ENCODE assay signal across 31 cellular contexts in genomic region chr5:1558945-1559344, GRCh38.
"Had no signal": no experiment of that assay in that cellular context is flagged by ENCODE, and none has a peak within 500 bp of the region (broad histone marks: within the 10 kb centered on the region; RNA-seq: fewer than 3 reads in every experiment).

No MANE protein-coding gene starts in this region.

- H3K4me1 Mint-ChIP-seq: stimulated activated naive CD8-positive, alpha-beta T cell treated with anti-CD3 and anti-CD28 coated beads, Interleukin-15, amount 100 ng/mL, for 72 hours had no signal

- H3K36me3 Mint-ChIP-seq: activated naive CD4-positive, alpha-beta T cell treated with anti-CD3 and anti-CD28 coated beads, Interleukin-2, amount 50 U/mL, for 72 hours; immature natural killer cell; naive thymus-derived CD4-positive, alpha-beta T cell; type B pancreatic cell had no signal

- H3K27ac ChIP-seq: pancreas, prostate gland, sigmoid colon, uterus, VCaP had no signal

- H3K27ac Mint-ChIP-seq: activated naive CD4-positive, alpha-beta T cell treated with anti-CD3 and anti-CD28 coated beads, Interleukin-2, amount 50 U/mL, for 72 hours; activated T-helper 2 cell treated with anti-CD3 and anti-CD28 coated beads, Interferon-gamma antibody, Interleukin-2, Interleukin-4, amounts not matched to agents 10 μg/mL and 5 μg/mL and 100 μg/mL, durations not matched to agents 14 hours and 24 hours and 36 hours; immature natural killer cell; naive thymus-derived CD4-positive, alpha-beta T cell; stimulated activated memory B cell treated with anti-CD40 and anti-IgM and Interleukin-4, amounts not matched to agents 10 μg/mL and 1 μg/mL and 100 μg/mL, for 72 hours; T-helper 1 cell treated with Interleukin-12 subunit alpha and Interleukin-12 subunit beta and Interleukin-4 antibody, amounts not matched to agents 30 μg/mL and 1 μg/mL, for 36 hours; type B pancreatic cell had no signal

- DNase-seq: activated T-cell treated with anti-CD3 and anti-CD28 coated beads, Interleukin-2, amount 50 U/mL, for 48 hours; anterior cingulate cortex; dermis blood vessel endothelial cell; effector CD4-positive, alpha-beta T cell; head of caudate nucleus; hippocampal formation; immature natural killer cell; kidney; left colon; midbrain; naive thymus-derived CD4-positive, alpha-beta T cell; nucleus accumbens; pancreas; sigmoid colon; small intestine; stimulated activated CD4-positive, alpha-beta T cell treated with anti-CD3 and anti-CD28 coated beads, Interleukin-1b, Interleukin-23, amount 100 ng/mL, for 48 hours; stimulated activated CD4-positive, alpha-beta T cell treated with anti-CD3 and anti-CD28 coated beads, Interleukin-4, amount 100 ng/mL, for 4 hours; stimulated activated CD8-positive, alpha-beta memory T cell treated with anti-CD3 and anti-CD28 coated beads, Interleukin-4, amount 100 ng/mL, for 48 hours; stimulated activated naive CD8-positive, alpha-beta T cell treated with anti-CD3 and anti-CD28 coated beads, Interleukin-15, amount 100 ng/mL, for 72 hours; substantia nigra; T-helper 9 cell; uterus had no signal

- H3K27me3 ChIP-seq: pancreas, uterus had no signal

- H3K36me3 ChIP-seq: pancreas, prostate gland, sigmoid colon, uterus had no signal

- H3K4me3 ChIP-seq: pancreas, prostate gland, sigmoid colon, uterus had no signal

- H3K27me3 Mint-ChIP-seq: stimulated activated naive CD8-positive, alpha-beta T cell treated with anti-CD3 and anti-CD28 coated beads, Interleukin-15, amount 100 ng/mL, for 72 hours; type B pancreatic cell had no signal

- H3K4me1 ChIP-seq: prostate gland, sigmoid colon, uterus had no signal

- H3K9me3 ChIP-seq: pancreas, prostate gland, sigmoid colon, uterus had no signal

- H3K4me3 Mint-ChIP-seq: immature natural killer cell; naive thymus-derived CD4-positive, alpha-beta T cell; stimulated activated memory B cell treated with anti-CD40 and anti-IgM and Interleukin-4, amounts not matched to agents 10 μg/mL and 1 μg/mL and 100 μg/mL, for 72 hours; stimulated activated naive CD8-positive, alpha-beta T cell treated with anti-CD3 and anti-CD28 coated beads, Interleukin-15, amount 100 ng/mL, for 72 hours; T-helper 1 cell treated with Interleukin-12 subunit alpha and Interleukin-12 subunit beta and Interleukin-4 antibody, amounts not matched to agents 30 μg/mL and 1 μg/mL, for 36 hours; type B pancreatic cell had no signal

- H3K9me3 Mint-ChIP-seq: activated naive CD4-positive, alpha-beta T cell treated with anti-CD3 and anti-CD28 coated beads, Interleukin-2, amount 50 U/mL, for 72 hours; activated T-helper 2 cell treated with anti-CD3 and anti-CD28 coated beads, Interferon-gamma antibody, Interleukin-2, Interleukin-4, amounts not matched to agents 10 μg/mL and 5 μg/mL and 100 μg/mL, durations not matched to agents 14 hours and 24 hours and 36 hours; immature natural killer cell; stimulated activated naive CD8-positive, alpha-beta T cell treated with anti-CD3 and anti-CD28 coated beads, Interleukin-15, amount 100 ng/mL, for 72 hours; T-helper 1 cell treated with Interleukin-12 subunit alpha and Interleukin-12 subunit beta and Interleukin-4 antibody, amounts not matched to agents 30 μg/mL and 1 μg/mL, for 36 hours; type B pancreatic cell had no signal

- FAIRE-seq: colon, kidney, pancreas, small intestine, TTC549 had no signal
